In genomic region chr6:106913676-106914280, GRCh38 we compare ENCODE assay signal across 11 cellular contexts.
DNase-seq lines count a peak whose midpoint lies in the region; ATAC-seq and TF ChIP-seq lines count a peak whose summit lies in the region.
"Had no signal": no experiment of that assay in that cellular context is flagged by ENCODE, and none has a peak within 500 bp of the region (broad histone marks: within the 10 kb centered on the region; RNA-seq: fewer than 3 reads in every experiment).

No MANE protein-coding gene starts in this region.

- no TSS peak for BruUV-seq in HCT116 (replicated peaks; lab: Mats Ljungman, UMichigan)

- H4K20me1 ChIP-seq in HCT116 (ENCODE audit: insufficient read depth), result no peaks in the 10 kb centered on the region

- TF ChIP-seq RAD21 in HCT116 (IDR thresholded peaks at IDR 0.05; ENCODE audit: low read depth), result no peak

- H3K4me1 ChIP-seq in HCT116 (ENCODE audit: control insufficient read depth in 1 of 2, insufficient read depth in 2 of 2, low read length in 2 of 2) (peaks cover 0 to 6% of the 10 kb centered on the region in 2 experiments; a peak in 2 of 4 replicates), SJSA1 (replicated peaks) (peaks cover 39% of the 10 kb centered on the region)
- H3K4me1 ChIP-seq: gastrocnemius medialis had no signal

- no peaks in the 10 kb centered on the region for H3K79me2 ChIP-seq in HCT116 (ENCODE audit: insufficient read depth, low read length)

- ATAC-seq in HCT116 (no peak), GM19455 (IDR thresholded peaks at IDR 0.05; ENCODE audit: unreplicated experiment) (no peak)
- ATAC-seq: gastrocnemius medialis had no signal

- H3K9me3 ChIP-seq in HCT116 (ENCODE audit: control insufficient read depth in 1 of 2, insufficient read depth in 1 of 2, low read depth in 1 of 2, low read length in 2 of 2) (no peaks in the 10 kb centered on the region), SJSA1 (replicated peaks) (no peaks in the 10 kb centered on the region)
- H3K9me3 ChIP-seq: gastrocnemius medialis had no signal

- H3K27me3 ChIP-seq in HCT116 (ENCODE audit: insufficient read depth, low read length) (no peaks in the 10 kb centered on the region), SJSA1 (replicated peaks) (no peaks in the 10 kb centered on the region)
- H3K27me3 ChIP-seq: gastrocnemius medialis had no signal

- peak; percentile 32 for DNase-seq in NCI-H2107 treated with DMSO at 0.1 percent for 48 hours (lab: John Stamatoyannopoulos, UW; ENCODE audit: unreplicated experiment)
- no peak for DNase-seq in NCI-H2107 (lab: John Stamatoyannopoulos, UW)
- no peak for DNase-seq in HCT116 (ENCODE audit: low read depth, low spot score)
- peak in 1 of 2 experiments; percentile 86 for DNase-seq in SJSA1 (ENCODE audit: low read depth in 1 of 2, low spot score in 2 of 2)
- no peak for DNase-seq in COLO829 (ENCODE audit: low spot score)
- DNase-seq in pons (ENCODE audit: low spot score), result no peak
- DNase-seq: gastrocnemius medialis, MM.1S, retina had no signal

- RAD21 ChIA-PET in HCT116 (lab: Charles Lee; ENCODE audit: low non-redundant PET in 1 of 2, low total read pairs in 2 of 2, uncharacterized antibody in 2 of 2, unreplicated experiment in 2 of 2), result no interaction called here

- TF ChIP-seq POLR2A in HCT116 (IDR thresholded peaks at IDR 0.05; ENCODE audit: borderline replicate concordance, extremely low read depth, insufficient read depth, insufficient read length), result no peak

- no peak overlapping the region for H3K27ac ChIP-seq in HCT116 (ENCODE audit: low read depth, low read length)
- peak overlapping the region; percentile 81 for H3K27ac ChIP-seq in SJSA1
- H3K27ac ChIP-seq in skin epidermis, result peak overlapping the region in 15 of 21 experiments; percentile 17 to 75 (median 60)
- H3K27ac ChIP-seq: gastrocnemius medialis had no signal

- peak overlapping the region; percentile 25; the same call in 1 of the 2 replicates for H3K4me2 ChIP-seq in HCT116 (ENCODE audit: low read length)

- H2AFZ ChIP-seq in HCT116 (ENCODE audit: low read depth, low read length, poor library complexity, severe bottlenecking), result peak overlapping the region; percentile 45

- CTCF ChIA-PET in HCT116 (lab: Charles Lee), result no interaction called here

- POLR2A ChIA-PET in HCT116 (lab: Charles Lee), result no interaction called here

- H3K4me3 ChIP-seq in HCT116 (replicated peaks in 1 of 2; ENCODE audit: low read depth in 1 of 2, low read length in 2 of 2) (no peak overlapping the region), SJSA1 (no peak overlapping the region), skin epidermis (no peak overlapping the region)
- H3K4me3 ChIP-seq: gastrocnemius medialis had no signal

- intact Hi-C loops in HCT116 (cut with micrococcal nuclease), result no loop called here

- TF ChIP-seq CTCF in HCT116 (IDR thresholded peaks at IDR 0.05 in 2 of 3, conservative IDR thresholded peaks at IDR 0.05 in 1 of 3; ENCODE audit: borderline replicate concordance in 1 of 3, insufficient read depth in 1 of 3, low read depth in 2 of 3, low read length in 2 of 3), result no peak

- no peak overlapping the region for H3K9ac ChIP-seq in HCT116 (ENCODE audit: low read length)

- H3K36me3 ChIP-seq in HCT116 (ENCODE audit: control insufficient read depth in 1 of 2, insufficient read depth in 2 of 2, low read length in 2 of 2) (no peaks in the 10 kb centered on the region), SJSA1 (no peaks in the 10 kb centered on the region)
- H3K36me3 ChIP-seq: gastrocnemius medialis had no signal

- H3K9me2 ChIP-seq in HCT116 (ENCODE audit: insufficient read depth), result no peaks in the 10 kb centered on the region

TF ChIP-seq in HCT116, 20 proteins besides CTCF, POLR2A, EP300 and RAD21:
- no peak for TF ChIP-seq SIN3A (IDR thresholded peaks at IDR 0.05; ENCODE audit: low read depth)
- TF ChIP-seq EGR1 (IDR thresholded peaks at IDR 0.05; ENCODE audit: low read depth), result no peak
- TF ChIP-seq CBX3 (IDR thresholded peaks at IDR 0.05; ENCODE audit: low read depth), result no peak
- no peak for TF ChIP-seq JUND (IDR thresholded peaks at IDR 0.05)
- TF ChIP-seq SRF (IDR thresholded peaks at IDR 0.05; ENCODE audit: low read depth), result no peak
